In genomic region chr1:26478988-26479387, GRCh38 we compare ENCODE assay signal across 26 cellular contexts.
DNase-seq lines count a peak whose midpoint lies in the region; ATAC-seq and TF ChIP-seq lines count a peak whose summit lies in the region.
"Had no signal": no experiment of that assay in that cellular context is flagged by ENCODE, and none has a peak within 500 bp of the region (broad histone marks: within the 10 kb centered on the region; RNA-seq: fewer than 3 reads in every experiment).

No MANE protein-coding gene starts in this region.

- H3K27ac Mint-ChIP-seq in activated naive CD4-positive, alpha-beta T cell treated with anti-CD3 and anti-CD28 coated beads, Interleukin-2, amount 50 U/mL, for 24 hours = peak overlapping the region; percentile 12
- peak overlapping the region; percentile 12 for H3K27ac Mint-ChIP-seq in central memory CD8-positive, alpha-beta T cell (ENCODE audit: low read depth)

- POLR2A ChIA-PET in RWPE1 (lab: Yijun Ruan, JAX; ENCODE audit: low non-redundant PET) = no interaction called here

- peak overlapping the region; percentile 20 for H3K27ac ChIP-seq in RWPE1
- H3K27ac ChIP-seq: breast epithelium, colonic mucosa, epithelial cell of prostate, right atrium auricular region had no signal

- no peak for ATAC-seq in central memory CD8-positive, alpha-beta T cell (replicated peaks; ENCODE audit: extremely low read depth, poor library complexity, severe bottlenecking)
- ATAC-seq: activated CD4-positive, CD25-positive, alpha-beta regulatory T cell treated with anti-CD3 and anti-CD28 coated beads, Interleukin-2, amount 50 U/mL, for 24 hours; left colon; SK-N-SH treated with all-trans-retinoic acid at 6 μM for 48 hours; stimulated activated naive CD8-positive, alpha-beta T cell treated with anti-CD3 and anti-CD28 coated beads, Interleukin-15, Interleukin-2, amounts not matched to agents 100 U/mL and 50 U/mL, for 24 hours had no signal

- no peak overlapping the region for H3K4me3 Mint-ChIP-seq in activated naive CD4-positive, alpha-beta T cell treated with anti-CD3 and anti-CD28 coated beads, Interleukin-2, amount 50 U/mL, for 24 hours
- no peak overlapping the region for H3K4me3 Mint-ChIP-seq in central memory CD8-positive, alpha-beta T cell

- peaks cover 40% of the 10 kb centered on the region for H3K4me1 Mint-ChIP-seq in activated naive CD4-positive, alpha-beta T cell treated with anti-CD3 and anti-CD28 coated beads, Interleukin-2, amount 50 U/mL, for 24 hours
- H3K4me1 Mint-ChIP-seq in central memory CD8-positive, alpha-beta T cell = peaks cover 2% of the 10 kb centered on the region

- no peak for DNase-seq in activated naive CD4-positive, alpha-beta T cell treated with anti-CD3 and anti-CD28 coated beads, Interleukin-2, amount 50 U/mL, for 16 hours
- DNase-seq in RWPE1 (ENCODE audit: low spot score) = no peak
- no peak for DNase-seq in central memory CD8-positive, alpha-beta T cell (ENCODE audit: low spot score in 2 of 2)
- DNase-seq in HuH-7 (ENCODE audit: low spot score) = no peak
- DNase-seq in activated gamma-delta T cell treated with Interleukin-2 at 50 U/mL for 16 hours = no peak
- no peak for DNase-seq in NCI-H526 (lab: John Stamatoyannopoulos, UW)
- DNase-seq: activated gamma-delta T cell; anterior cingulate cortex; colonic mucosa; DMS153; effector CD8-positive, alpha-beta T cell; hippocampal formation; left colon; NCI-H2029 treated with DMSO at 0.1 percent for 48 hours; NCI-H2227 treated with DMSO at 0.1 percent for 48 hours; NCI-H526 treated with DMSO at 0.1 percent for 48 hours; Right ventricle myocardium superior; stimulated activated CD4-positive, alpha-beta T cell treated with anti-CD3 and anti-CD28 coated beads, Interleukin-1b, Interleukin-23, amount 100 ng/mL, for 48 hours; stimulated activated naive CD8-positive, alpha-beta T cell treated with anti-CD3 and anti-CD28 coated beads, Interleukin-15, Interleukin-2, amounts not matched to agents 100 U/mL and 50 U/mL, for 24 hours; T-helper 2 cell had no signal

- no peak for TF ChIP-seq CTCF in RWPE1 (conservative IDR thresholded peaks at IDR 0.05; ENCODE audit: low read depth)

- peaks cover 16% of the 10 kb centered on the region for H3K36me3 Mint-ChIP-seq in activated naive CD4-positive, alpha-beta T cell treated with anti-CD3 and anti-CD28 coated beads, Interleukin-2, amount 50 U/mL, for 24 hours
- peaks cover 47% of the 10 kb centered on the region for H3K36me3 Mint-ChIP-seq in central memory CD8-positive, alpha-beta T cell (ENCODE audit: insufficient read depth)

- no peaks in the 10 kb centered on the region for H3K9me3 Mint-ChIP-seq in activated naive CD4-positive, alpha-beta T cell treated with anti-CD3 and anti-CD28 coated beads, Interleukin-2, amount 50 U/mL, for 24 hours
- H3K9me3 Mint-ChIP-seq in central memory CD8-positive, alpha-beta T cell = no peaks in the 10 kb centered on the region

- no peaks in the 10 kb centered on the region for H3K27me3 Mint-ChIP-seq in activated naive CD4-positive, alpha-beta T cell treated with anti-CD3 and anti-CD28 coated beads, Interleukin-2, amount 50 U/mL, for 24 hours
- H3K27me3 Mint-ChIP-seq in central memory CD8-positive, alpha-beta T cell = no peaks in the 10 kb centered on the region

- CTCF ChIA-PET in RWPE1 (lab: Yijun Ruan, JAX) = interaction anchor here (1.1 kb wide), 1 partner anchor 21 kb away, joined by 7 read pairs; no protein-coding TSS in a partner anchor
